In the genomic region with DNA sequence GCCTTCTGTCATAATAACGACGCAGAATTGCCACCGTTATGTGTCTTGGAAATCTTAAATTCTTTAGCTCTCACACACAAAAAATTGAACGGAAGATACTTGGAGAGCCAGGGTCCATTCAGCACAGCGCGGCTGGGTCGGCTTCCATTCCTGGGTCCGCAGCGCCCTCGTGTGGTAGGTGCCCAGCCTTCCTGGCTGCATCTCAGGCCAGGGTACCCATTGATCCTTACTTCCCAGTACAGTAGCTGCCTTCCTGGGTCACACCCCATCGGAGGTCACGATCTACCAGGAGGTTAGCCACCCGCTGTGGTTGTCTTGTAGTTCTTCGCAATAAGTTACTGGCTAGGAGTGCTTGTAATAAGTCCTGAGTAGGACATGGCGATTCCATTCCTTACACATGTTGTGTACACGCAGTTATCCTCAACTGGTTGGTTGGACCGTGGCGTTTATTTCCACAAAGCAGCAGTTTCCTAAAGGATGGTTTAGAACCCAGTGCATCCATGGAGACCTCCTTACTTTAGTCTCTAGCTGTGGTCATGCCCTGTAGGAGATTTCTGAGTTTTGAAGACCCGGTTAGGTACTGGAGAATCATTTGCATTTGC, we compare ENCODE assay signal across 9 cellular contexts. TPM values are rescaled to one million over a fixed set of nuclear protein-coding genes. Genes with fewer than 3 reads are reported as not detected.
DNase-seq lines count a peak whose midpoint lies in the region; ATAC-seq and TF ChIP-seq lines count a peak whose summit lies in the region.
"Had no signal": no experiment of that assay in that cellular context is flagged by ENCODE, and none has a peak within 500 bp of the region (broad histone marks: within the 10 kb centered on the region; RNA-seq: fewer than 3 reads in every experiment).

No MANE protein-coding gene starts in this region.

- no peaks in the 10 kb centered on the region for H3K9me3 ChIP-seq in lower lobe of right lung

- TF ChIP-seq CTCF in BJ (IDR thresholded peaks at IDR 0.05; ENCODE audit: insufficient read depth, low read depth, low read length) (peak; percentile 93), coronary artery (IDR thresholded peaks at IDR 0.05) (peak; percentile 86), lower lobe of right lung (IDR thresholded peaks at IDR 0.05) (peak; percentile 94)

- H3K4me3 Mint-ChIP-seq in activated CD4-positive, alpha-beta T cell treated with anti-CD3 and anti-CD28 coated beads for 36 hours = no peak overlapping the region
- H3K4me3 Mint-ChIP-seq: IgD-negative memory B cell had no signal

- no peaks in the 10 kb centered on the region for H3K4me1 Mint-ChIP-seq in activated CD4-positive, alpha-beta T cell treated with anti-CD3 and anti-CD28 coated beads for 36 hours

- no peaks in the 10 kb centered on the region for H3K36me3 Mint-ChIP-seq in activated CD4-positive, alpha-beta T cell treated with anti-CD3 and anti-CD28 coated beads for 36 hours (ENCODE audit: low read depth)

- peaks cover 7% of the 10 kb centered on the region for H3K4me1 ChIP-seq in lower lobe of right lung

- H3K4me3 ChIP-seq in BJ (ENCODE audit: low read depth, low read length) (no peak overlapping the region), coronary artery (no peak overlapping the region), lower lobe of right lung (no peak overlapping the region)

- H3K27me3 Mint-ChIP-seq in activated CD4-positive, alpha-beta T cell treated with anti-CD3 and anti-CD28 coated beads for 36 hours = peaks cover 11% of the 10 kb centered on the region
- H3K27me3 Mint-ChIP-seq: IgD-negative memory B cell had no signal

- no peaks in the 10 kb centered on the region for H3K9me3 Mint-ChIP-seq in activated CD4-positive, alpha-beta T cell treated with anti-CD3 and anti-CD28 coated beads for 36 hours (ENCODE audit: low read depth)
- H3K9me3 Mint-ChIP-seq: IgD-negative memory B cell had no signal

- H3K27ac Mint-ChIP-seq in activated CD4-positive, alpha-beta T cell treated with anti-CD3 and anti-CD28 coated beads for 36 hours = no peak overlapping the region
- H3K27ac Mint-ChIP-seq: IgD-negative memory B cell had no signal

- peak; percentile 67 for ATAC-seq in GM18873 (IDR thresholded peaks at IDR 0.05; ENCODE audit: low FRiP score, unreplicated experiment)
- ATAC-seq in HG03103 (IDR thresholded peaks at IDR 0.05; ENCODE audit: low read depth, unreplicated experiment) = peak; percentile 75
- peak; percentile 87 for ATAC-seq in activated CD4-positive, alpha-beta T cell treated with anti-CD3 and anti-CD28 coated beads for 36 hours
- peak; percentile 95 to 97 for ATAC-seq in lower lobe of right lung

- CTCF ChIA-PET in BJ (lab: Yijun Ruan, JAX) = interaction anchor here (0.5 to 7.3 kb wide), 39 partner anchors 8 to 590 kb away, joined by 3 to 89 read pairs (median 5); a partner anchor contains a TSS
- CTCF ChIA-PET in activated CD4-positive, alpha-beta T cell treated with anti-CD3 and anti-CD28 coated beads for 36 hours (lab: Charles Lee) = interaction anchor here (0.6 to 3.3 kb wide), 7 partner anchors 9 to 1948 kb away, joined by 3 to 14 read pairs (median 4); a partner anchor contains a TSS

- POLR2A ChIA-PET in BJ (lab: Charles Lee) = no interaction called here
- POLR2A ChIA-PET in activated CD4-positive, alpha-beta T cell treated with anti-CD3 and anti-CD28 coated beads for 36 hours (lab: Charles Lee) = no interaction called here

- H3K27ac ChIP-seq in coronary artery = no peak overlapping the region
- no peak overlapping the region for H3K27ac ChIP-seq in lower lobe of right lung

- intact Hi-C loops in activated CD4-positive, alpha-beta T cell treated with anti-CD3 and anti-CD28 coated beads for 36 hours (cut with DNase I, micrococcal nuclease) = loop anchor here (1.0 to 5.0 kb wide), 8 partner anchors 86 to 940 kb away; a partner anchor contains a TSS
- intact Hi-C loops in lower lobe of right lung (cut with DNase I) = loop anchor here (5.0 kb wide), 1 partner anchor 95 kb away; no protein-coding TSS in a partner anchor

- H3K27me3 ChIP-seq in BJ (ENCODE audit: control insufficient read depth, insufficient read depth, low read length) = no peaks in the 10 kb centered on the region
- H3K27me3 ChIP-seq in lower lobe of right lung (ENCODE audit: low read depth) = no peaks in the 10 kb centered on the region

- DNase-seq in BJ (ENCODE audit: low read depth) = peak; percentile 4
- DNase-seq in NCI-H2196 treated with DMSO at 0.1 percent for 48 hours (lab: John Stamatoyannopoulos, UW; ENCODE audit: unreplicated experiment) = peak; percentile 52
- DNase-seq in activated CD4-positive, alpha-beta T cell treated with anti-CD3 and anti-CD28 coated beads for 36 hours = peak; percentile 87
- DNase-seq in coronary artery (ENCODE audit: low spot score) = no peak
- peak; percentile 89 for DNase-seq in lower lobe of right lung
- peak; percentile 33 for DNase-seq in stimulated activated CD8-positive, alpha-beta memory T cell treated with anti-CD3 and anti-CD28 coated beads, Interleukin-12 subunit alpha, Interleukin-12 subunit beta, amount 100 ng/mL, for 24 hours (ENCODE audit: extremely low read depth)

- H3K36me3 ChIP-seq in BJ (ENCODE audit: control insufficient read depth, insufficient read depth, low read length) (no peaks in the 10 kb centered on the region), lower lobe of right lung (peaks cover 33% of the 10 kb centered on the region)

RNA-seq across cellular contexts. Expression of a gene that starts 9.9 kb away (rescaled TPM):
- 0.72 and 1.0 TPM in 2 replicates for polyA plus RNA-seq in BJ (2011; rRNA removed)
- polyA minus RNA-seq in BJ (2011; rRNA and poly(A)+ RNA removed) = 0.36 and 0.47 TPM in 2 replicates
- not detected for total RNA-seq in activated CD4-positive, alpha-beta T cell treated with anti-CD3 and anti-CD28 coated beads for 36 hours
- 37.6 TPM for total RNA-seq in lower lobe of right lung

RNA-seq across cellular contexts. Expression of a gene that starts 28.7 kb away (rescaled TPM):
- polyA plus RNA-seq in BJ (2011; rRNA removed) = 5.7 and 6.1 TPM in 2 replicates
- 3.3 and 3.8 TPM in 2 replicates for polyA minus RNA-seq in BJ (2011; rRNA and poly(A)+ RNA removed)
- total RNA-seq in activated CD4-positive, alpha-beta T cell treated with anti-CD3 and anti-CD28 coated beads for 36 hours = not detected
- 56.6 TPM for total RNA-seq in lower lobe of right lung

Comparison
In these comparisons a context has a peak if more than half of its experiments do, and no peak if none do; other contexts are left out.
1. RNA of a gene that starts 9.9 kb away (total RNA-seq): 37.6 TPM in lower lobe of right lung (single experiment); not detected in activated CD4-positive, alpha-beta T cell treated with anti-CD3 and anti-CD28 coated beads for 36 hours; every median in the first group is over 10 times any median in the second.
2. RNA of a gene that starts 28.7 kb away (total RNA-seq): 56.6 TPM in lower lobe of right lung (single experiment); not detected in activated CD4-positive, alpha-beta T cell treated with anti-CD3 and anti-CD28 coated beads for 36 hours; every median in the first group is over 10 times any median in the second.
3. Peak in every context shown above with its lines, with median percentiles within 50 percentile points of each other: CTCF ChIP-seq and ATAC-seq.